In genomic region chr10:32680803-32681557, GRCh38 we compare ENCODE assay signal across 17 cellular contexts.
DNase-seq lines count a peak whose midpoint lies in the region; ATAC-seq lines count a peak whose summit lies in the region.
"Had no signal": no experiment of that assay in that cellular context is flagged by ENCODE, and none has a peak within 500 bp of the region (broad histone marks: within the 10 kb centered on the region; RNA-seq: fewer than 3 reads in every experiment).

No MANE protein-coding gene starts in this region.

- no peak for DNase-seq in activated CD4-positive, alpha-beta T cell treated with anti-CD3 and anti-CD28 coated beads for 36 hours
- DNase-seq in activated CD4-positive, alpha-beta T cell treated with anti-CD3 and anti-CD28 coated beads, Interleukin-2, amount 50 U/mL, for 48 hours: no peak
- DNase-seq in HT1080 (ENCODE audit: low read depth) (peak; percentile 95), islet precursor cell (peak; percentile 56), NCI-H1694 treated with DMSO at 0.1 percent for 48 hours (lab: John Stamatoyannopoulos, UW) (no peak), left lobe of liver (ENCODE audit: low spot score) (no peak), DMS153 (lab: John Stamatoyannopoulos, UW) (no peak)
- DNase-seq: C1 segment of cervical spinal cord, EL, H7, MG63, NCI-H1092 treated with DMSO at 0.1 percent for 48 hours, NCI-H187, NCI-H446 treated with DMSO at 0.1 percent for 48 hours, NCI-H82 had no signal

- peaks cover 23% of the 10 kb centered on the region for H3K9me3 Mint-ChIP-seq in activated CD4-positive, alpha-beta T cell treated with anti-CD3 and anti-CD28 coated beads for 36 hours (ENCODE audit: low read depth)
- peaks cover 17% of the 10 kb centered on the region for H3K9me3 Mint-ChIP-seq in activated T-helper 17 cell treated with anti-CD3 and anti-CD28 coated beads, Interleukin-2, amount 50 U/mL, for 72 hours

- H3K27me3 Mint-ChIP-seq in activated CD4-positive, alpha-beta T cell treated with anti-CD3 and anti-CD28 coated beads for 36 hours: no peaks in the 10 kb centered on the region
- no peaks in the 10 kb centered on the region for H3K27me3 Mint-ChIP-seq in activated T-helper 17 cell treated with anti-CD3 and anti-CD28 coated beads, Interleukin-2, amount 50 U/mL, for 72 hours

- peaks cover 27% of the 10 kb centered on the region for H3K36me3 Mint-ChIP-seq in activated CD4-positive, alpha-beta T cell treated with anti-CD3 and anti-CD28 coated beads for 36 hours (ENCODE audit: low read depth)
- peaks cover 20% of the 10 kb centered on the region for H3K36me3 Mint-ChIP-seq in activated T-helper 17 cell treated with anti-CD3 and anti-CD28 coated beads, Interleukin-2, amount 50 U/mL, for 72 hours (ENCODE audit: low read depth)

- no peak overlapping the region for H3K4me3 Mint-ChIP-seq in activated CD4-positive, alpha-beta T cell treated with anti-CD3 and anti-CD28 coated beads for 36 hours
- no peak overlapping the region for H3K4me3 Mint-ChIP-seq in activated T-helper 17 cell treated with anti-CD3 and anti-CD28 coated beads, Interleukin-2, amount 50 U/mL, for 72 hours

- CTCF ChIA-PET in activated CD4-positive, alpha-beta T cell treated with anti-CD3 and anti-CD28 coated beads for 36 hours (lab: Charles Lee): interaction anchor here (0.6 kb wide), 1 partner anchor 278 kb away, joined by 3 read pairs; no protein-coding TSS in a partner anchor

- intact Hi-C loops in activated CD4-positive, alpha-beta T cell treated with anti-CD3 and anti-CD28 coated beads for 36 hours (cut with DNase I, micrococcal nuclease): no loop called here

- peak; percentile 80 for ATAC-seq in activated CD4-positive, alpha-beta T cell treated with anti-CD3 and anti-CD28 coated beads for 36 hours
- peak; percentile 89 for ATAC-seq in activated T-helper 17 cell treated with anti-CD3 and anti-CD28 coated beads, Interleukin-2, amount 50 U/mL, for 72 hours (replicated peaks)
- no peak for ATAC-seq in left lobe of liver
- ATAC-seq: Panc1 had no signal

- peaks cover 8% of the 10 kb centered on the region for H3K4me1 Mint-ChIP-seq in activated CD4-positive, alpha-beta T cell treated with anti-CD3 and anti-CD28 coated beads for 36 hours
- peaks cover 3% of the 10 kb centered on the region for H3K4me1 Mint-ChIP-seq in activated T-helper 17 cell treated with anti-CD3 and anti-CD28 coated beads, Interleukin-2, amount 50 U/mL, for 72 hours

- H3K27ac Mint-ChIP-seq in activated CD4-positive, alpha-beta T cell treated with anti-CD3 and anti-CD28 coated beads for 36 hours: no peak overlapping the region
- H3K27ac Mint-ChIP-seq in activated T-helper 17 cell treated with anti-CD3 and anti-CD28 coated beads, Interleukin-2, amount 50 U/mL, for 72 hours: no peak overlapping the region

- POLR2A ChIA-PET in activated CD4-positive, alpha-beta T cell treated with anti-CD3 and anti-CD28 coated beads for 36 hours (lab: Charles Lee): interaction anchor here (0.6 kb wide), 1 partner anchor 426 kb away, joined by 3 read pairs; no protein-coding TSS in a partner anchor

Comparison
In these comparisons a context has a peak if more than half of its experiments do, and no peak if none do; other contexts are left out.
1. DNase-seq: peak in HT1080 (single experiment) and islet precursor cell (single experiment); none in activated CD4-positive, alpha-beta T cell treated with anti-CD3 and anti-CD28 coated beads for 36 hours (single experiment), activated CD4-positive, alpha-beta T cell treated with anti-CD3 and anti-CD28 coated beads, Interleukin-2, amount 50 U/mL, for 48 hours (0 of 2), NCI-H1694 treated with DMSO at 0.1 percent for 48 hours (single experiment), left lobe of liver (single experiment) and DMS153 (single experiment).